ENCODE assay signal across 8 cellular contexts in genomic region chr11:74388678-74389327, GRCh38.
DNase-seq lines count a peak whose midpoint lies in the region; ATAC-seq and TF ChIP-seq lines count a peak whose summit lies in the region.

No MANE protein-coding gene starts in this region.

- TF ChIP-seq CTCF in astrocyte of the spinal cord (IDR thresholded peaks at IDR 0.05; ENCODE audit: low read depth, low read length): peak; percentile 72

- DNase-seq in NCI-H446 (lab: John Stamatoyannopoulos, UW): peak; percentile 64 to 68
- no peak for DNase-seq in NCI-H446 treated with DMSO at 0.1 percent for 48 hours (lab: John Stamatoyannopoulos, UW)
- DNase-seq in NCI-H1105 (lab: John Stamatoyannopoulos, UW): peak; percentile 53
- peak; percentile 9 for DNase-seq in T1000 (lab: John Stamatoyannopoulos, UW)
- peak; percentile 57 for DNase-seq in astrocyte of the spinal cord (ENCODE audit: low read depth, low spot score)
- DNase-seq in iPS-NIHi7 (ENCODE audit: extremely low spot score): peak; percentile 44
- peak; percentile 25 to 30 for DNase-seq in stimulated activated CD4-positive, alpha-beta T cell treated with anti-CD3 and anti-CD28 coated beads, Interleukin-1b, Interleukin-23, amount 100 ng/mL, for 1 hour (ENCODE audit: low read depth in 2 of 2)

- H3K4me3 ChIP-seq in astrocyte of the spinal cord (ENCODE audit: low read depth, low read length): no peak overlapping the region

- in situ Hi-C loops in astrocyte of the spinal cord (cut with HindIII; ENCODE audit: low sequenced_read_pairs): no loop called here

- no peak for ATAC-seq in GM21723 (IDR thresholded peaks at IDR 0.05; ENCODE audit: unreplicated experiment)
